18 cellular contexts compared by ENCODE assay signal in the genomic region with DNA sequence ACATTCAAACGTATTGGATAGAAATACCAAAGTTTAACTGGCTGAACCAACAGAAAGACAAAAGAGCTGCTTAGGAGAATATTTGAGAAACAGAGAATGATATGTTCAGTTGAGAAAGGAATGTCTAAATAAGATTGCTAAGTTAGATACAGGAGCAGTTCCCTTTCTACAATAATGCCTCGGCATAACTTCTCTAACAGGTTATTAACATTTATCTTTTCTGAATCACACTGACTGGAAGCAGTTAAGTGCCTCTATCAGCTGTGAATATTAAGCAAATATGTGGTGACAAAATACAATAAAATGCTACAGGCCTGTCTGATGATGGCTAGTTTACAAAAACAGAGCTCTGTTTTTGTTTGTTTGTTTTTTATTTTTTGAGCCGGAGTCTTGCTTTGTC.
"Had no signal": no experiment of that assay in that cellular context is flagged by ENCODE, and none has a peak within 500 bp of the region (broad histone marks: within the 10 kb centered on the region; RNA-seq: fewer than 3 reads in every experiment).

No MANE protein-coding gene starts in this region.

- H3K4me1 ChIP-seq: esophagus squamous epithelium, foreskin keratinocyte, psoas muscle, stomach had no signal

- H3K36me3 Mint-ChIP-seq: naive thymus-derived CD8-positive, alpha-beta T cell; type B pancreatic cell had no signal

- DNase-seq: effector memory CD8-positive, alpha-beta T cell; esophagus squamous epithelium; left colon; mesendoderm; naive thymus-derived CD8-positive, alpha-beta T cell; psoas muscle; sigmoid colon; stimulated activated CD4-positive, alpha-beta T cell treated with anti-CD3 and anti-CD28 coated beads, Interleukin-12 subunit alpha, Interleukin-12 subunit beta, amount 100 ng/mL, for 4 hours; stimulated activated naive CD4-positive, alpha-beta T cell; stomach; substantia nigra had no signal

- H3K9me3 ChIP-seq: esophagus squamous epithelium, neutrophil, psoas muscle, right atrium auricular region, sigmoid colon, stomach, thoracic aorta had no signal

- ATAC-seq: effector memory CD8-positive, alpha-beta T cell; foreskin keratinocyte; left colon; naive thymus-derived CD8-positive, alpha-beta T cell; psoas muscle had no signal

- H3K9me3 Mint-ChIP-seq: dendritic cell treated with granulocyte-macrophage colony-stimulating factor and Interleukin-4, amounts not matched to agents 40 ng/mL and 50 ng/mL, for 4 days; effector memory CD8-positive, alpha-beta T cell; type B pancreatic cell had no signal

- H3K27ac ChIP-seq: esophagus squamous epithelium, foreskin keratinocyte, neutrophil, psoas muscle, right atrium auricular region, sigmoid colon, skin epidermis, stomach, thoracic aorta had no signal

- H3K27me3 Mint-ChIP-seq: dendritic cell treated with granulocyte-macrophage colony-stimulating factor and Interleukin-4, amounts not matched to agents 40 ng/mL and 50 ng/mL, for 4 days; type B pancreatic cell had no signal

- H3K4me3 Mint-ChIP-seq: dendritic cell treated with granulocyte-macrophage colony-stimulating factor and Interleukin-4, amounts not matched to agents 40 ng/mL and 50 ng/mL, for 4 days; effector memory CD8-positive, alpha-beta T cell; naive thymus-derived CD8-positive, alpha-beta T cell; type B pancreatic cell had no signal

- H3K4me1 Mint-ChIP-seq: naive thymus-derived CD8-positive, alpha-beta T cell had no signal

- H3K4me3 ChIP-seq: esophagus squamous epithelium, psoas muscle, right atrium auricular region, sigmoid colon, skin epidermis, stomach, thoracic aorta had no signal

- H3K27me3 ChIP-seq: esophagus squamous epithelium, neutrophil, right atrium auricular region, sigmoid colon, stomach had no signal

- H3K36me3 ChIP-seq: esophagus squamous epithelium, neutrophil, right atrium auricular region, sigmoid colon, stomach, thoracic aorta had no signal

- H3K27ac Mint-ChIP-seq: dendritic cell treated with granulocyte-macrophage colony-stimulating factor and Interleukin-4, amounts not matched to agents 40 ng/mL and 50 ng/mL, for 4 days; effector memory CD8-positive, alpha-beta T cell; naive thymus-derived CD8-positive, alpha-beta T cell; type B pancreatic cell had no signal
